In the genomic region with DNA sequence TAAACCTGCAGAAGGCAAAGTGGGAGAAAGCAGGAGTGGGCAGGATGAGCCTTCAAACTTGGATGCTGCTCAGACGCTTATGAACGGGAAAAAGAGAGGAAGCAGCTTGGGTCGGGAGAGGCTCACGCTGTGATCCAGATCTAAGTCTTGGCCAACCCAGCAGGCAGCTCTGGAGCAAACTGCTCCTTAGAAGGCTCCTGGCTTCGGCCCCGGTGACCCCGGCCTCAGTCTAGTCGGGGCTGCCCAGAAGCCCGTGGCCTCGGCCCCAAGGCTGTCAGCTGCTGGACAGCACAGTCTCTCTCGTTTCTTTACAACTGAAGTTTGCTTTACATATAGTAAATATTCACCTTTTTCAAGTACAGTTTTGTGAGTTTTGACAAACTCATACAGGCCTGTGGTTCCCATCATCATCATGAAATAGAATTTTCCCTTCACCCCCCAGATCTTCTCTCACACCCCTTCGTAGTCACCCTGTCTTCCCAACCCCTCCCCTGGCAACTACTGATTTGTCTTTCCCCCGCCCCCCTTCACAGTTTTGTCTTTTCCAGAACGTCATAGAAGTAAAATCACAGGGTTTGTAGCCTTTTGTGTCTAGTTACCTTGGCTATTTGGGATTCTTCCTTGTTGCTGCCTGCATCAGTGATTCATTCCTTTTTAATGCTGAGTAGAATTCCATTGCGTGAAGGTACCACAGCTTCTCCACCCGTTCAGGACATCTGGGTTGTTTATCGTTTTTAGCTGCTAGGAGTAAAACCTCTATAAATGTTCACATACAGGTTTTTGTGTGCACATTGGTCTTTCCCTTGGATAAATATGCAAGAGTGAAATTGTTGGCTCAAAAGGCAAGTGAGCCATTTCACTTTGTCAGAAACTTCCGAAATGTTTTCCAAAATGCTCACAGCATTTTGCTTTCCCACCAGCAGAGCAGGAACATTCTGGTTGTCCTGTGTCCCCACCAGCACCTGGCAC, we compare ENCODE assay signal across 15 cellular contexts. TPM values are rescaled to one million over a fixed set of nuclear protein-coding genes. Genes with fewer than 3 reads are reported as not detected.
DNase-seq lines count a peak whose midpoint lies in the region; ATAC-seq and TF ChIP-seq lines count a peak whose summit lies in the region.
"Had no signal": no experiment of that assay in that cellular context is flagged by ENCODE, and none has a peak within 500 bp of the region (broad histone marks: within the 10 kb centered on the region; RNA-seq: fewer than 3 reads in every experiment).

No MANE protein-coding gene starts in this region.

- H3K4me3 ChIP-seq in adipocyte (ENCODE audit: low read length) (no peak overlapping the region), sigmoid colon (no peak overlapping the region)
- no peak overlapping the region for H3K4me3 ChIP-seq in CD8-positive, alpha-beta memory T cell (ENCODE audit: low read length)
- H3K4me3 ChIP-seq: dorsolateral prefrontal cortex, gastrocnemius medialis had no signal

- peak overlapping the region; percentile 40 for H3K9ac ChIP-seq in adipocyte (ENCODE audit: low read length)

- H3K9me3 ChIP-seq in adipocyte (ENCODE audit: control insufficient read depth, low read length) (no peaks in the 10 kb centered on the region), sigmoid colon (no peaks in the 10 kb centered on the region)
- no peaks in the 10 kb centered on the region for H3K9me3 ChIP-seq in CD8-positive, alpha-beta memory T cell (ENCODE audit: low read length)
- H3K9me3 ChIP-seq: gastrocnemius medialis had no signal

- H3K36me3 ChIP-seq in adipocyte (ENCODE audit: control insufficient read depth, insufficient read depth, low read length, severe bottlenecking) = no peaks in the 10 kb centered on the region
- no peaks in the 10 kb centered on the region for H3K36me3 ChIP-seq in sigmoid colon
- no peaks in the 10 kb centered on the region for H3K36me3 ChIP-seq in CD8-positive, alpha-beta memory T cell (ENCODE audit: insufficient read depth, low read length)
- H3K36me3 ChIP-seq: gastrocnemius medialis had no signal

- peaks cover 0 to 5% (median 3%) of the 10 kb centered on the region in 3 donors for H3K4me1 Mint-ChIP-seq in CD8-positive, alpha-beta memory T cell

- no peak for TF ChIP-seq POLR2A in sigmoid colon (IDR thresholded peaks at IDR 0.05)

- CTCF ChIA-PET in CD8-positive, alpha-beta memory T cell (lab: Charles Lee) = no interaction called here

- H3K36me3 Mint-ChIP-seq in CD8-positive, alpha-beta memory T cell = no peaks in the 10 kb centered on the region

- no peak overlapping the region for H3K4me3 Mint-ChIP-seq in CD8-positive, alpha-beta memory T cell
- H3K4me3 Mint-ChIP-seq: activated naive CD8-positive, alpha-beta T cell treated with anti-CD3 and anti-CD28 coated beads, Interleukin-2, amount 10 ng/mL, durations not matched to agents 7 days and 5 days; B cell had no signal

- peak; percentile 21 for DNase-seq in Ammon's horn (ENCODE audit: low spot score)
- no peak for DNase-seq in adipocyte (ENCODE audit: low read depth)
- DNase-seq in cardiac septum (ENCODE audit: low spot score) = peak; percentile 75
- DNase-seq in sigmoid colon = peak; percentile 69
- DNase-seq in OCI-M2 (lab: John Stamatoyannopoulos, UW; ENCODE audit: unreplicated experiment) = no peak
- no peak for DNase-seq in CD8-positive, alpha-beta memory T cell
- DNase-seq: activated naive CD8-positive, alpha-beta T cell treated with anti-CD3 and anti-CD28 coated beads, Interleukin-2, amount 10 ng/mL, durations not matched to agents 7 days and 5 days; DND-41; gastrocnemius medialis; NCI-H510A; RPMI8226 had no signal

- ATAC-seq in HG03135 (IDR thresholded peaks at IDR 0.05; ENCODE audit: unreplicated experiment) = no peak
- no peak for ATAC-seq in HG02870 (IDR thresholded peaks at IDR 0.05; ENCODE audit: unreplicated experiment)
- ATAC-seq: gastrocnemius medialis had no signal

- POLR2A ChIA-PET in CD8-positive, alpha-beta memory T cell (lab: Charles Lee) = no interaction called here

- H3K9me3 Mint-ChIP-seq in CD8-positive, alpha-beta memory T cell = no peaks in the 10 kb centered on the region
- H3K9me3 Mint-ChIP-seq: activated naive CD8-positive, alpha-beta T cell treated with anti-CD3 and anti-CD28 coated beads, Interleukin-2, amount 10 ng/mL, durations not matched to agents 7 days and 5 days had no signal

- no peak overlapping the region for H3K27ac Mint-ChIP-seq in CD8-positive, alpha-beta memory T cell
- H3K27ac Mint-ChIP-seq: activated naive CD8-positive, alpha-beta T cell treated with anti-CD3 and anti-CD28 coated beads, Interleukin-2, amount 10 ng/mL, durations not matched to agents 7 days and 5 days; B cell had no signal

- H3K27me3 ChIP-seq in adipocyte (replicated peaks; ENCODE audit: control insufficient read depth, insufficient read depth, low read length) (peaks cover 5% of the 10 kb centered on the region), sigmoid colon (no peaks in the 10 kb centered on the region)
- H3K27me3 ChIP-seq in CD8-positive, alpha-beta memory T cell (ENCODE audit: insufficient read depth, low read length, poor library complexity, severe bottlenecking) = no peaks in the 10 kb centered on the region
- H3K27me3 ChIP-seq: dorsolateral prefrontal cortex, gastrocnemius medialis had no signal

- H3K4me1 ChIP-seq in adipocyte (ENCODE audit: control insufficient read depth, insufficient read depth, low read length) (peaks cover 35% of the 10 kb centered on the region), sigmoid colon (peaks cover 0 to 13% (median 3%) of the 10 kb centered on the region in 4 donors)
- peaks cover under 1% of the 10 kb centered on the region for H3K4me1 ChIP-seq in CD8-positive, alpha-beta memory T cell (ENCODE audit: insufficient read depth, low read length)

- H3K27me3 Mint-ChIP-seq in CD8-positive, alpha-beta memory T cell = peaks cover 0 to 3% of the 10 kb centered on the region in 2 donors
- H3K27me3 Mint-ChIP-seq: activated naive CD8-positive, alpha-beta T cell treated with anti-CD3 and anti-CD28 coated beads, Interleukin-2, amount 10 ng/mL, durations not matched to agents 7 days and 5 days; B cell had no signal

- 80 to 84% methylated on average over 18 of the region's 18 CpGs for WGBS in sigmoid colon, 2 donors

- no peak for TF ChIP-seq EP300 in sigmoid colon (IDR thresholded peaks at IDR 0.05)

- H3K27ac ChIP-seq in sigmoid colon = no peak overlapping the region
- no peak overlapping the region for H3K27ac ChIP-seq in CD8-positive, alpha-beta memory T cell (ENCODE audit: low read depth, low read length)
- H3K27ac ChIP-seq: gastrocnemius medialis had no signal

- intact Hi-C loops in cardiac septum (cut with DNase I) = no loop called here
- intact Hi-C loops in sigmoid colon (cut with DNase I) = no loop called here

- TF ChIP-seq CTCF in sigmoid colon (IDR thresholded peaks at IDR 0.05) = no peak

RNA-seq across cellular contexts. Expression of a gene that starts 35.1 kb away (rescaled TPM):
- total RNA-seq in cardiac septum (0.78 TPM), sigmoid colon (1 to 10 TPM in 2 of 4 donors, under 1 TPM in 1, not detected in 1; 0.54 to 3.0 (median 1.4) TPM)
- 100 to 1,000 TPM in 1 of 3 donors, 10 to 100 TPM in 2; 57.6 to 128 (median 67.9) TPM for polyA plus RNA-seq in sigmoid colon
- not detected for total RNA-seq in CD8-positive, alpha-beta memory T cell
- polyA plus RNA-seq in CD8-positive, alpha-beta memory T cell = not detected

RNA-seq across cellular contexts. Expression of a gene that starts 44.3 kb away (rescaled TPM):
- total RNA-seq in cardiac septum (40.7 TPM), sigmoid colon (10 to 100 TPM; 28.1 to 47.9 (median 30.7) TPM)
- polyA plus RNA-seq in sigmoid colon = 10 to 100 TPM; 28.8 to 32.6 (median 31.2) TPM
- total RNA-seq in CD8-positive, alpha-beta memory T cell = 10 to 100 TPM; 49.9 to 53.7 TPM
- polyA plus RNA-seq in CD8-positive, alpha-beta memory T cell = 33.1 TPM

Comparison
In these comparisons a context has a peak if more than half of its experiments do, and no peak if none do; other contexts are left out.
1. DNase-seq: peak in Ammon's horn (single experiment), cardiac septum (single experiment) and sigmoid colon (single experiment); none in adipocyte (single experiment), OCI-M2 (single experiment) and CD8-positive, alpha-beta memory T cell (0 of 5).